1 cellular context compared by ENCODE assay signal in the genomic region with DNA sequence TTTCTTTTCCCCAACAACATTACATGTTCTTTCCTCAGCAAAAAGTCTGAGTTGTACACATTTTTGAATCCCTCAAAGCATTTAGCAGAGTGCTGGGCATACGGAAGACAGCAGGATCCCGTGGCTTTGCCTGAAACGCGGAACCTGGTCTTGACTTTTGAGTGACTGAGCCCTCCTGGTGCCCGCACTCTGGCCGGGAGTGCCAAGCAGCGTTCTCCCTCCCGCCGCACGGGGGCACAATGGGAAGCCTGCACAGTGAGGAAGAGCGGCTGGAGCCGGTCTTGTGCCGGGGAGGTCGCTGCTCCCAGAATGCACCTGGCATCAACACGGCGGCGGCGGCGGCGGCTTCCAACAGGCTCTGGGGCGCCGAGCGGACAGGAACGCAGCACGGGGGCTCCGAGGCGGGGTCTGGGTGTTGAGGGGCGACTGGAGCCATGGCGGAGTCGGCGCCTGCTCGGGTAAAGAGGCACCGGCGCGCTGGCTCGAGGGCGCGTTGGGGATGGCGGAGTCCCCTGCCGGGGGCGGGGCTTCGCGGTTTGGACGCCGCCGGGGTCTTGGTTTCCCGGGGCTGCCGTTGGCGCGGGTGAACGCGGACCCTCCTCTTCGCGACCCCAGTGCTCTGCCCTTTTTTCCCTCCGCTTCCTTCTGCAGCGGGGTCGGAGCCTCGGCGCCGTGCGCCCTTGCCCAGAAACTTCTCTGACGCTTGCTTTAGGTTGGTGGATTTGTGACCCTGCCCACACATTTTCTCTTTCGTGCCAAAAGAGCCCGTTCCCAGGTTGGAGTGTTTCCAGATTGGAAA.
A peak's percentile ranks its signal among the peaks of the same experiment; 100 is the strongest.
TF ChIP-seq lines count a peak whose summit lies in the region.

TSS of gene ZNF212 (plus strand) at position 307 of the 799 bp plus-strand sequence. CDS start at position 435, 128 bp downstream.

TF ChIP-seq in K562, 482 proteins besides CTCF, POLR2A, EP300 and RAD21 (continued from another document and continues in another):
- TF ChIP-seq, protein P1, sequence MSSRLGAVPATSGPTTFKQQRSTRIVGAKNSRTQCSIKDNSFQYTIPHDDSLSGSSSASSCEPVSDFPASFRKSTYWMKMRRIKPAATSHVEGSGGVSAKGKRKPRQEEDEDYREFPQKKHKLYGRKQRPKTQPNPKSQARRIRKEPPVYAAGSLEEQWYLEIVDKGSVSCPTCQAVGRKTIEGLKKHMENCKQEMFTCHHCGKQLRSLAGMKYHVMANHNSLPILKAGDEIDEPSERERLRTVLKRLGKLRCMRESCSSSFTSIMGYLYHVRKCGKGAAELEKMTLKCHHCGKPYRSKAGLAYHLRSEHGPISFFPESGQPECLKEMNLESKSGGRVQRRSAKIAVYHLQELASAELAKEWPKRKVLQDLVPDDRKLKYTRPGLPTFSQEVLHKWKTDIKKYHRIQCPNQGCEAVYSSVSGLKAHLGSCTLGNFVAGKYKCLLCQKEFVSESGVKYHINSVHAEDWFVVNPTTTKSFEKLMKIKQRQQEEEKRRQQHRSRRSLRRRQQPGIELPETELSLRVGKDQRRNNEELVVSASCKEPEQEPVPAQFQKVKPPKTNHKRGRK (tag; IDR thresholded peaks at IDR 0.05), result no peak
- TF ChIP-seq HCFC1 (IDR thresholded peaks at IDR 0.05; ENCODE audit: low read depth, low read length) (peak; percentile 86), ZNF785 (CRISPR knock-in tag; IDR thresholded peaks at IDR 0.05) (no peak), ILK (tag; IDR thresholded peaks at IDR 0.05; ENCODE audit: borderline replicate concordance, low read depth) (no peak), ZNF134 (CRISPR knock-in tag; conservative IDR thresholded peaks at IDR 0.05) (no peak), ID3 (CRISPR knock-in tag; IDR thresholded peaks at IDR 0.05) (no peak), ID3 (tag; IDR thresholded peaks at IDR 0.05) (peak; percentile 73; the same call in 1 of the 2 replicates), JUNB (CRISPR knock-in tag; conservative IDR thresholded peaks at IDR 0.05) (no peak), ZFP30 (CRISPR knock-in tag; IDR thresholded peaks at IDR 0.05; ENCODE audit: borderline replicate concordance) (no peak), RHOXF2B (CRISPR knock-in tag; conservative IDR thresholded peaks at IDR 0.05) (no peak), USF2 (CRISPR knock-in tag; IDR thresholded peaks at IDR 0.05) (no peak), SUPT5H (IDR thresholded peaks at IDR 0.05) (peak; percentile 89), ARNT (IDR thresholded peaks at IDR 0.05) (no peak), NR2F6 (CRISPR knock-in tag; IDR thresholded peaks at IDR 0.05) (peak; percentile 65; the same call in 1 of the 2 replicates), KAT7 (CRISPR knock-in tag; IDR thresholded peaks at IDR 0.05; ENCODE audit: borderline replicate concordance) (peak; percentile 86; the same call in 1 of the 2 replicates), ETS2 (tag; IDR thresholded peaks at IDR 0.05; ENCODE audit: borderline replicate concordance, poor library complexity, severe bottlenecking) (no peak), NONO (IDR thresholded peaks at IDR 0.05; ENCODE audit: low read depth in 2 of 2, low read length in 1 of 2) (peak in 1 of 2 experiments; percentile 43; a peak in 1 of 4 replicates), ZNF699 (CRISPR knock-in tag; IDR thresholded peaks at IDR 0.05; ENCODE audit: insufficient replicate concordance) (no peak), ZNF197 (CRISPR knock-in tag; IDR thresholded peaks at IDR 0.05; ENCODE audit: low read depth) (peak; percentile 16; the same call in 1 of the 2 replicates), NR2C2 (CRISPR knock-in tag; IDR thresholded peaks at IDR 0.05) (no peak; the same call in 1 of the 2 replicates), NR2C2 (tag; IDR thresholded peaks at IDR 0.05) (peak; percentile 93), SREBF1 (IDR thresholded peaks at IDR 0.05; ENCODE audit: borderline replicate concordance, low read depth, low read length) (no peak; the same call in 1 of the 2 replicates), POLR3G (IDR thresholded peaks at IDR 0.05; ENCODE audit: extremely low read depth, insufficient read length, insufficient replicate concordance) (no peak), ZNF184 (CRISPR knock-in tag; IDR thresholded peaks at IDR 0.05) (no peak), U2AF2 (optimal IDR thresholded peaks at IDR 0.05; ENCODE audit: low read depth, low read length) (no peak), NFYB (IDR thresholded peaks at IDR 0.05; ENCODE audit: extremely low read depth, insufficient read length) (no peak), CEBPG (CRISPR knock-in tag; IDR thresholded peaks at IDR 0.05) (no peak), CEBPG (tag; conservative IDR thresholded peaks at IDR 0.05 in 1 of 2, IDR thresholded peaks at IDR 0.05 in 1 of 2) (no peak), EGR1 (conservative IDR thresholded peaks at IDR 0.05) (0 out of 2 replicates have a peak, but pooled peaks have one; percentile 14), CGGBP1 (CRISPR knock-in tag; IDR thresholded peaks at IDR 0.05) (peak; percentile 91; the same call in 1 of the 2 replicates), IRF1 (CRISPR knock-in tag; IDR thresholded peaks at IDR 0.05; ENCODE audit: borderline replicate concordance) (no peak), ZNF232 (CRISPR knock-in tag; IDR thresholded peaks at IDR 0.05) (no peak), ELK1 (CRISPR knock-in tag; IDR thresholded peaks at IDR 0.05) (no peak), C11orf30 (IDR thresholded peaks at IDR 0.05; ENCODE audit: low read depth) (peak; percentile 98), CBFA2T3 (IDR thresholded peaks at IDR 0.05) (no peak; the same call in 1 of the 2 replicates), SLC30A9 (CRISPR knock-in tag; IDR thresholded peaks at IDR 0.05) (no peak), ETV6 (IDR thresholded peaks at IDR 0.05; ENCODE audit: borderline replicate concordance in 1 of 2, low read depth in 2 of 2, low read length in 1 of 2) (no peak), ETV6 (CRISPR knock-in tag; IDR thresholded peaks at IDR 0.05; ENCODE audit: borderline replicate concordance) (no peak; the same call in 1 of the 2 replicates), CBX8 (IDR thresholded peaks at IDR 0.05; ENCODE audit: borderline replicate concordance, extremely low read depth, low read depth, low read length, poor library complexity, severe bottlenecking) (no peak), GTF2F1 (IDR thresholded peaks at IDR 0.05; ENCODE audit: low read depth, low read length) (0 out of 2 replicates have a peak, but pooled peaks have one; percentile 52)
- TF ChIP-seq, protein P2, sequence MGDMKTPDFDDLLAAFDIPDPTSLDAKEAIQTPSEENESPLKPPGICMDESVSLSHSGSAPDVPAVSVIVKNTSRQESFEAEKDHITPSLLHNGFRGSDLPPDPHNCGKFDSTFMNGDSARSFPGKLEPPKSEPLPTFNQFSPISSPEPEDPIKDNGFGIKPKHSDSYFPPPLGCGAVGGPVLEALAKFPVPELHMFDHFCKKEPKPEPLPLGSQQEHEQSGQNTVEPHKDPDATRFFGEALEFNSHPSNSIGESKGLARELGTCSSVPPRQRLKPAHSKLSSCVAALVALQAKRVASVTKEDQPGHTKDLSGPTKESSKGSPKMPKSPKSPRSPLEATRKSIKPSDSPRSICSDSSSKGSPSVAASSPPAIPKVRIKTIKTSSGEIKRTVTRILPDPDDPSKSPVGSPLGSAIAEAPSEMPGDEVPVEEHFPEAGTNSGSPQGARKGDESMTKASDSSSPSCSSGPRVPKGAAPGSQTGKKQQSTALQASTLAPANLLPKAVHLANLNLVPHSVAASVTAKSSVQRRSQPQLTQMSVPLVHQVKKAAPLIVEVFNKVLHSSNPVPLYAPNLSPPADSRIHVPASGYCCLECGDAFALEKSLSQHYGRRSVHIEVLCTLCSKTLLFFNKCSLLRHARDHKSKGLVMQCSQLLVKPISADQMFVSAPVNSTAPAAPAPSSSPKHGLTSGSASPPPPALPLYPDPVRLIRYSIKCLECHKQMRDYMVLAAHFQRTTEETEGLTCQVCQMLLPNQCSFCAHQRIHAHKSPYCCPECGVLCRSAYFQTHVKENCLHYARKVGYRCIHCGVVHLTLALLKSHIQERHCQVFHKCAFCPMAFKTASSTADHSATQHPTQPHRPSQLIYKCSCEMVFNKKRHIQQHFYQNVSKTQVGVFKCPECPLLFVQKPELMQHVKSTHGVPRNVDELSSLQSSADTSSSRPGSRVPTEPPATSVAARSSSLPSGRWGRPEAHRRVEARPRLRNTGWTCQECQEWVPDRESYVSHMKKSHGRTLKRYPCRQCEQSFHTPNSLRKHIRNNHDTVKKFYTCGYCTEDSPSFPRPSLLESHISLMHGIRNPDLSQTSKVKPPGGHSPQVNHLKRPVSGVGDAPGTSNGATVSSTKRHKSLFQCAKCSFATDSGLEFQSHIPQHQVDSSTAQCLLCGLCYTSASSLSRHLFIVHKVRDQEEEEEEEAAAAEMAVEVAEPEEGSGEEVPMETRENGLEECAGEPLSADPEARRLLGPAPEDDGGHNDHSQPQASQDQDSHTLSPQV (IDR thresholded peaks at IDR 0.05), result peak; percentile 59; the same call in 1 of the 2 replicates
- TF ChIP-seq, protein P3, sequence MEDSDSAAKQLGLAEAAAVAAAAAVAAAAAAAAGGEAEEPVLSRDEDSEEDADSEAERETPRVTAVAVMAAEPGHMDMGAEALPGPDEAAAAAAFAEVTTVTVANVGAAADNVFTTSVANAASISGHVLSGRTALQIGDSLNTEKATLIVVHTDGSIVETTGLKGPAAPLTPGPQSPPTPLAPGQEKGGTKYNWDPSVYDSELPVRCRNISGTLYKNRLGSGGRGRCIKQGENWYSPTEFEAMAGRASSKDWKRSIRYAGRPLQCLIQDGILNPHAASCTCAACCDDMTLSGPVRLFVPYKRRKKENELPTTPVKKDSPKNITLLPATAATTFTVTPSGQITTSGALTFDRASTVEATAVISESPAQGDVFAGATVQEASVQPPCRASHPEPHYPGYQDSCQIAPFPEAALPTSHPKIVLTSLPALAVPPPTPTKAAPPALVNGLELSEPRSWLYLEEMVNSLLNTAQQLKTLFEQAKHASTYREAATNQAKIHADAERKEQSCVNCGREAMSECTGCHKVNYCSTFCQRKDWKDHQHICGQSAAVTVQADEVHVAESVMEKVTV (CRISPR knock-in tag; IDR thresholded peaks at IDR 0.05), result peak; percentile 40; the same call in 1 of the 2 replicates
- TF ChIP-seq, protein P4, sequence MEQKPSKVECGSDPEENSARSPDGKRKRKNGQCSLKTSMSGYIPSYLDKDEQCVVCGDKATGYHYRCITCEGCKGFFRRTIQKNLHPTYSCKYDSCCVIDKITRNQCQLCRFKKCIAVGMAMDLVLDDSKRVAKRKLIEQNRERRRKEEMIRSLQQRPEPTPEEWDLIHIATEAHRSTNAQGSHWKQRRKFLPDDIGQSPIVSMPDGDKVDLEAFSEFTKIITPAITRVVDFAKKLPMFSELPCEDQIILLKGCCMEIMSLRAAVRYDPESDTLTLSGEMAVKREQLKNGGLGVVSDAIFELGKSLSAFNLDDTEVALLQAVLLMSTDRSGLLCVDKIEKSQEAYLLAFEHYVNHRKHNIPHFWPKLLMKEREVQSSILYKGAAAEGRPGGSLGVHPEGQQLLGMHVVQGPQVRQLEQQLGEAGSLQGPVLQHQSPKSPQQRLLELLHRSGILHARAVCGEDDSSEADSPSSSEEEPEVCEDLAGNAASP (IDR thresholded peaks at IDR 0.05), result no peak
- TF ChIP-seq, protein P5, sequence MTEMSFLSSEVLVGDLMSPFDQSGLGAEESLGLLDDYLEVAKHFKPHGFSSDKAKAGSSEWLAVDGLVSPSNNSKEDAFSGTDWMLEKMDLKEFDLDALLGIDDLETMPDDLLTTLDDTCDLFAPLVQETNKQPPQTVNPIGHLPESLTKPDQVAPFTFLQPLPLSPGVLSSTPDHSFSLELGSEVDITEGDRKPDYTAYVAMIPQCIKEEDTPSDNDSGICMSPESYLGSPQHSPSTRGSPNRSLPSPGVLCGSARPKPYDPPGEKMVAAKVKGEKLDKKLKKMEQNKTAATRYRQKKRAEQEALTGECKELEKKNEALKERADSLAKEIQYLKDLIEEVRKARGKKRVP (CRISPR knock-in tag; IDR thresholded peaks at IDR 0.05), result peak; percentile 32
